ENCODE assay signal across 8 cellular contexts in genomic region chr13:19864339-19865309, GRCh38. TPM values are rescaled to one million over a fixed set of nuclear protein-coding genes. Genes with fewer than 3 reads are reported as not detected.
A peak's percentile ranks its signal among the peaks of the same experiment; 100 is the strongest.
DNase-seq lines count a peak whose midpoint lies in the region; ATAC-seq, FAIRE-seq and TF ChIP-seq lines count a peak whose summit lies in the region.

No MANE protein-coding gene starts in this region.

- H3K9me3 Mint-ChIP-seq in activated naive CD8-positive, alpha-beta T cell (ENCODE audit: low read depth) = no peaks in the 10 kb centered on the region

- no peaks in the 10 kb centered on the region for H3K27me3 Mint-ChIP-seq in activated naive CD8-positive, alpha-beta T cell

- H3K36me3 Mint-ChIP-seq in activated naive CD8-positive, alpha-beta T cell = no peaks in the 10 kb centered on the region

- DNase-seq in ELF-1 (ENCODE audit: low read depth, low spot score) (peak; percentile 83), Kasumi-1 (lab: John Stamatoyannopoulos, UW) (peak; percentile 14 to 34), SJSA1 (ENCODE audit: low read depth in 1 of 2, low spot score in 2 of 2) (peak in 1 of 2 experiments; percentile 35), Right ventricle myocardium superior (peak; percentile 73), pancreas (peak; percentile 47 to 86 (median 67)), tibial artery (peak; percentile 68 to 79)

- ATAC-seq in GM21723 (IDR thresholded peaks at IDR 0.05; ENCODE audit: unreplicated experiment) (peak; percentile 21), Right ventricle myocardium superior (ENCODE audit: poor library complexity) (peak; percentile 38), pancreas (peak; percentile 30 to 51 (median 37))

- peak overlapping the region; percentile 55 for H3K4me3 ChIP-seq in SJSA1
- peak overlapping the region; percentile 47 to 87 (median 67) for H3K4me3 ChIP-seq in pancreas
- H3K4me3 ChIP-seq in tibial artery = peak overlapping the region; percentile 96 to 97

- H3K4me1 Mint-ChIP-seq in activated naive CD8-positive, alpha-beta T cell (ENCODE audit: low read depth) = peaks cover 31% of the 10 kb centered on the region

- H3K9me3 ChIP-seq in SJSA1 (replicated peaks) (no peaks in the 10 kb centered on the region), pancreas (no peaks in the 10 kb centered on the region), tibial artery (no peaks in the 10 kb centered on the region)

- peak overlapping the region; percentile 92 for H3K27ac Mint-ChIP-seq in activated naive CD8-positive, alpha-beta T cell

- H3K4me3 Mint-ChIP-seq in activated naive CD8-positive, alpha-beta T cell = peak overlapping the region; percentile 87

- H3K27ac ChIP-seq in SJSA1 (no peak overlapping the region), pancreas (peak overlapping the region; percentile 96 to 100 (median 97)), tibial artery (peak overlapping the region; percentile 98 to 99)

- no peak for FAIRE-seq in pancreas (lab: Jason Lieb, UNC)

- intact Hi-C loops in Right ventricle myocardium superior (cut with DNase I) = loop anchor here (5.0 kb wide), 1 partner anchor 93 kb away; the partner anchor contains the start of gene ZMYM2
- intact Hi-C loops in pancreas (cut with DNase I) = no loop called here
- intact Hi-C loops in tibial artery (cut with DNase I; ENCODE audit: low total_unique reads) = loop anchor here (2.0 kb wide), 2 partner anchors 82 to 232 kb away; partner anchors contain the start of genes MPHOSPH8 and PSPC1

- no peaks in the 10 kb centered on the region; the same call in 1 of the 2 replicates for H3K36me3 ChIP-seq in SJSA1
- H3K36me3 ChIP-seq in pancreas = no peaks in the 10 kb centered on the region
- H3K36me3 ChIP-seq in tibial artery = no peaks in the 10 kb centered on the region

- H3K27me3 ChIP-seq in SJSA1 (replicated peaks) (no peaks in the 10 kb centered on the region), pancreas (no peaks in the 10 kb centered on the region), tibial artery (no peaks in the 10 kb centered on the region)

- WGBS in pancreas, 2 donors = 7% methylated on average over 52 to 54 of the region's 54 CpGs

- H3K4me1 ChIP-seq in SJSA1 (replicated peaks) = peaks cover 25% of the 10 kb centered on the region
- H3K4me1 ChIP-seq in pancreas = peaks cover 12 to 18% (median 14%) of the 10 kb centered on the region in 3 donors
- peaks cover 0 to 29% (median 19%) of the 10 kb centered on the region in 4 donors for H3K4me1 ChIP-seq in tibial artery

- peak; percentile 51 to 62 (median 58) for TF ChIP-seq CTCF in pancreas (IDR thresholded peaks at IDR 0.05)
- peak; percentile 66 to 74 for TF ChIP-seq CTCF in tibial artery (IDR thresholded peaks at IDR 0.05)

RNA-seq across cellular contexts. Expression of gene ZMYM5, which starts 1.2 kb away (rescaled TPM):
- total RNA-seq in SJSA1 (2014; rRNA removed; shearing (Covaris generic)) = 4.7 and 6.7 TPM in 2 replicates
- total RNA-seq in Right ventricle myocardium superior (6.5 TPM), pancreas (1 to 10 TPM; 4.9 to 8.3 (median 5.1) TPM)
- 1 to 10 TPM; 3.5 to 6.6 TPM for polyA plus RNA-seq in pancreas

Comparison
In these comparisons a context has a peak if more than half of its experiments do, and no peak if none do; other contexts are left out.
1. intact Hi-C loops: an anchor here in Right ventricle myocardium superior (5.0 kb wide) and tibial artery (2.0 kb wide); none called in pancreas.